In genomic region chr18:69088971-69089370, GRCh38 we compare ENCODE assay signal across 28 cellular contexts.
"Had no signal": no experiment of that assay in that cellular context is flagged by ENCODE, and none has a peak within 500 bp of the region (broad histone marks: within the 10 kb centered on the region; RNA-seq: fewer than 3 reads in every experiment).

No MANE protein-coding gene starts in this region.

- H3K4me1 ChIP-seq: adrenal gland, body of pancreas, colonic mucosa, esophagus squamous epithelium, gastroesophageal sphincter, heart right ventricle had no signal

- ATAC-seq: activated T-cell treated with anti-CD3 and anti-CD28 coated beads, Interleukin-2, amount 50 U/mL, for 72 hours; body of pancreas; gastroesophageal sphincter; heart right ventricle; WTC11 had no signal

- H3K36me3 ChIP-seq: adrenal gland, colonic mucosa, esophagus squamous epithelium, gastroesophageal sphincter, heart right ventricle had no signal

- H3K27ac ChIP-seq: adrenal gland, body of pancreas, colonic mucosa, epithelial cell of prostate, esophagus squamous epithelium, gastroesophageal sphincter, heart right ventricle, hepatocyte, VCaP had no signal

- H3K27me3 ChIP-seq: adrenal gland, body of pancreas, colonic mucosa, esophagus squamous epithelium, gastroesophageal sphincter, heart right ventricle, hepatocyte had no signal

- H3K79me2 ChIP-seq: hepatocyte had no signal

- H3K4me2 ChIP-seq: hepatocyte had no signal

- H3K4me3 ChIP-seq: adrenal gland, body of pancreas, colonic mucosa, esophagus squamous epithelium, gastroesophageal sphincter, heart right ventricle, hepatocyte had no signal

- H3K9me3 ChIP-seq: adrenal gland, body of pancreas, colonic mucosa, esophagus squamous epithelium, gastroesophageal sphincter, heart right ventricle had no signal

- H2AFZ ChIP-seq: hepatocyte had no signal

- DNase-seq: activated CD4-positive, alpha-beta memory T cell treated with anti-CD3 and anti-CD28 coated beads, Interleukin-2, amount 10 ng/mL, durations not matched to agents 7 days and 5 days; activated CD4-positive, alpha-beta T cell treated with anti-CD3 and anti-CD28 coated beads for 1 hour; activated CD4-positive, alpha-beta T cell treated with anti-CD3 and anti-CD28 coated beads for 4 hours; activated CD4-positive, alpha-beta T cell treated with anti-CD3 and anti-CD28 coated beads, Interleukin-2, amount 10 ng/mL, durations not matched to agents 7 days and 5 days; activated CD4-positive, alpha-beta T cell treated with anti-CD3 and anti-CD28 coated beads, Interleukin-2, amount 50 U/mL, for 4 hours; activated CD8-positive, alpha-beta memory T cell treated with anti-CD3 and anti-CD28 coated beads, Interleukin-2, amount 50 U/mL, for 48 hours; activated gamma-delta T cell treated with Interleukin-2 at 50 U/mL for 16 hours; activated naive CD4-positive, alpha-beta T cell treated with anti-CD3 and anti-CD28 coated beads, Interleukin-2, amount 50 U/mL, for 16 hours; activated naive CD4-positive, alpha-beta T cell treated with Interleukin-2 at 50 U/mL for 16 hours; activated T-cell treated with anti-CD3 and anti-CD28 coated beads for 4 hours; activated T-cell treated with anti-CD3 and anti-CD28 coated beads, Interleukin-2, amount 50 U/mL, for 24 hours; activated T-cell treated with anti-CD3 and anti-CD28 coated beads, Interleukin-2, amount 50 U/mL, for 72 hours; adrenal gland; amygdala; aorta; body of pancreas; caudate nucleus; colonic mucosa; effector CD8-positive, alpha-beta T cell; esophagus squamous epithelium; foreskin melanocyte; heart right ventricle; T-helper 2 cell had no signal
